17 cellular contexts compared by ENCODE assay signal in the genomic region with DNA sequence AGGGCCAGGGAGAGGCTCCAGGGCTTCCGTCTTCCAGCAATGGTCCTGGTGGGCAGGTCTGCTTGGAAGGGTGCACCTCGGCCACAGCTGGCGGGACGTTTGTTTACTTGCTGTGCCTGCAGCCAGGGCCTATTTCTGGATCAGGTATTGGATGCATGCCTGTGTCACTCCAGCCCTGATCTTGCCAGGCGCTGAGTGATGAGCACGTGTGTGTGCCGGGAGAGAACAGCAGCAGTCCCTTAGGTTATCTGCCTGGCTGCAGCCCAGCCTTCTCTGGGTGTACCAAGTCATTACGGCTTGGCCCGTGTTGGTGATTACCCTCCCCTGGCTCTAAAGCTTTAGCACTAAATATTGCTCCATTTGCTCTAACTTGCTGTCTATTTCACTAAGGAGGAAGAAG. TPM values are rescaled to one million over a fixed set of nuclear protein-coding genes. Genes with fewer than 3 reads are reported as not detected.
A peak's percentile ranks its signal among the peaks of the same experiment; 100 is the strongest.
DNase-seq lines count a peak whose midpoint lies in the region; ATAC-seq and TF ChIP-seq lines count a peak whose summit lies in the region.
"Had no signal": no experiment of that assay in that cellular context is flagged by ENCODE, and none has a peak within 500 bp of the region (broad histone marks: within the 10 kb centered on the region; RNA-seq: fewer than 3 reads in every experiment).

No MANE protein-coding gene starts in this region.

- H3K14ac ChIP-seq in H9 (ENCODE audit: insufficient read depth, low read length): no peak overlapping the region

- H3K4ac ChIP-seq in H9 (ENCODE audit: low read depth, low read length): no peak overlapping the region

- H3K4me1 ChIP-seq in gastrocnemius medialis: peaks cover 63 to 74% of the 10 kb centered on the region in 2 donors
- H3K4me1 ChIP-seq in H9 (ENCODE audit: insufficient read depth, low read length): peaks cover 7% of the 10 kb centered on the region; the same call in 1 of the 2 replicates
- H3K4me1 ChIP-seq: prostate gland had no signal

- no peak overlapping the region for H3K4me2 ChIP-seq in H9 (ENCODE audit: insufficient read depth, insufficient read length, low read length)
- H3K4me2 ChIP-seq: BLaER1 had no signal

- TF ChIP-seq POLR2A in erythroblast (IDR thresholded peaks at IDR 0.05; ENCODE audit: low read length) (no peak), gastrocnemius medialis (IDR thresholded peaks at IDR 0.05) (peak; percentile 44 to 62)

- no peak overlapping the region for H2AFZ ChIP-seq in H9 (ENCODE audit: low read length)

- H2BK15ac ChIP-seq in H9 (ENCODE audit: low read depth, low read length): no peak overlapping the region

- CTCF ChIA-PET in activated naive CD4-positive, alpha-beta T cell treated with anti-CD3 and anti-CD28 coated beads for 36 hours (lab: Charles Lee): interaction anchor here (1.1 kb wide), 1 partner anchor 116 kb away, joined by 4 read pairs; no protein-coding TSS in a partner anchor

- H3K9ac ChIP-seq in H9 (ENCODE audit: extremely low read depth, insufficient read length, low read length): no peak overlapping the region
- H3K9ac ChIP-seq: BLaER1 had no signal

- H3K9me3 ChIP-seq in gastrocnemius medialis: no peaks in the 10 kb centered on the region
- H3K9me3 ChIP-seq in H9 (ENCODE audit: control insufficient read depth, low read depth, low read length): no peaks in the 10 kb centered on the region
- H3K9me3 ChIP-seq: BLaER1, prostate gland, thoracic aorta had no signal

- TF ChIP-seq CTCF in gastrocnemius medialis (IDR thresholded peaks at IDR 0.05 in 4 of 5, conservative IDR thresholded peaks at IDR 0.05 in 1 of 5) (no peak), H9 (conservative IDR thresholded peaks at IDR 0.05) (no peak)

- H3K36me3 ChIP-seq in gastrocnemius medialis: no peaks in the 10 kb centered on the region
- H3K36me3 ChIP-seq: prostate gland had no signal

- no peak overlapping the region for H3T11ph ChIP-seq in H9 (ENCODE audit: low read length)

- H3K23me2 ChIP-seq in H9 (ENCODE audit: insufficient read length, low read depth, low read length, poor library complexity, severe bottlenecking): no peaks in the 10 kb centered on the region

- no peak overlapping the region for H2BK120ac ChIP-seq in H9 (ENCODE audit: low read depth, low read length, poor library complexity, severe bottlenecking)

- in situ Hi-C loops in gastrocnemius medialis (cut with MboI; ENCODE audit: low sequenced_read_pairs in 4 of 4): no loop called here

- H2BK20ac ChIP-seq in H9 (ENCODE audit: low read depth, low read length, poor library complexity, severe bottlenecking): no peak overlapping the region

- H4K5ac ChIP-seq in H9 (ENCODE audit: insufficient read length, low read depth, low read length): no peak overlapping the region

- peak overlapping the region; percentile 90 to 94 (median 92) for H3K27ac ChIP-seq in gastrocnemius medialis
- H3K27ac ChIP-seq in H9 (ENCODE audit: insufficient read length, low read depth, low read length): no peak overlapping the region
- H3K27ac ChIP-seq: BLaER1, coronary artery, prostate gland, thoracic aorta had no signal

- H3K79me1 ChIP-seq in H9 (ENCODE audit: insufficient read depth, low read depth, low read length, poor library complexity, severe bottlenecking): no peaks in the 10 kb centered on the region

- H3K4me3 ChIP-seq in gastrocnemius medialis: no peak overlapping the region
- H3K4me3 ChIP-seq: BLaER1, coronary artery, prostate gland, thoracic aorta had no signal

- no peak overlapping the region for H3K27ac Mint-ChIP-seq in H9
- H3K27ac Mint-ChIP-seq in activated naive CD4-positive, alpha-beta T cell treated with anti-CD3 and anti-CD28 coated beads for 36 hours: no peak overlapping the region
- H3K27ac Mint-ChIP-seq: activated T-cell treated with anti-CD3 and anti-CD28 coated beads, Interleukin-2, amount 50 U/mL, for 72 hours had no signal

- no peaks in the 10 kb centered on the region for H3K27me3 Mint-ChIP-seq in H9 (ENCODE audit: low read depth)
- no peaks in the 10 kb centered on the region for H3K27me3 Mint-ChIP-seq in activated naive CD4-positive, alpha-beta T cell treated with anti-CD3 and anti-CD28 coated beads for 36 hours (ENCODE audit: low read depth)

- H2BK5ac ChIP-seq in H9 (ENCODE audit: insufficient read length, low read length): no peak overlapping the region

- WGBS in H9 (ENCODE audit: extremely low coverage, insufficient read length, low lambda C conversion rate): no CpG with 5 or more reads among the region's 9 CpGs

- no peak overlapping the region for H4K8ac ChIP-seq in H9 (replicated peaks; ENCODE audit: insufficient read length, low read depth, low read length)

- H3K4me1 Mint-ChIP-seq in H9: peaks cover 22 to 25% of the 10 kb centered on the region in 2 experiments
- no peaks in the 10 kb centered on the region for H3K4me1 Mint-ChIP-seq in activated naive CD4-positive, alpha-beta T cell treated with anti-CD3 and anti-CD28 coated beads for 36 hours (ENCODE audit: low read depth)

- H3K56ac ChIP-seq in H9 (ENCODE audit: insufficient read length, low read depth, low read length): no peak overlapping the region

- no peaks in the 10 kb centered on the region for H3K27me3 ChIP-seq in gastrocnemius medialis
- no peaks in the 10 kb centered on the region for H3K27me3 ChIP-seq in H9 (ENCODE audit: insufficient read depth, low read length)
- H3K27me3 ChIP-seq: BLaER1 had no signal

- no peak overlapping the region for H2AK5ac ChIP-seq in H9 (ENCODE audit: insufficient read length, low read length)

- DNase-seq in erythroblast (lab: John Stamatoyannopoulos, UW) (peak; percentile 33 to 37), gastrocnemius medialis (peak; percentile 93 to 98), H9 (no peak), MV-4-11 (lab: John Stamatoyannopoulos, UW) (no peak)
- DNase-seq in activated naive CD4-positive, alpha-beta T cell treated with anti-CD3 and anti-CD28 coated beads for 36 hours: no peak
- DNase-seq: activated T-cell treated with anti-CD3 and anti-CD28 coated beads, Interleukin-2, amount 50 U/mL, for 72 hours; DMS53; KG1; NCI-H1436; NCI-H526 treated with DMSO at 0.1 percent for 48 hours had no signal

- H3K79me2 ChIP-seq in H9 (ENCODE audit: insufficient read depth, low read length): no peaks in the 10 kb centered on the region

- no peak overlapping the region for H3K4me3 Mint-ChIP-seq in H9
- H3K4me3 Mint-ChIP-seq in activated naive CD4-positive, alpha-beta T cell treated with anti-CD3 and anti-CD28 coated beads for 36 hours: no peak overlapping the region
- H3K4me3 Mint-ChIP-seq: activated T-cell treated with anti-CD3 and anti-CD28 coated beads, Interleukin-2, amount 50 U/mL, for 72 hours had no signal

- no peaks in the 10 kb centered on the region for H3K9me3 Mint-ChIP-seq in H9
- no peaks in the 10 kb centered on the region for H3K9me3 Mint-ChIP-seq in activated naive CD4-positive, alpha-beta T cell treated with anti-CD3 and anti-CD28 coated beads for 36 hours
- H3K9me3 Mint-ChIP-seq: activated T-cell treated with anti-CD3 and anti-CD28 coated beads, Interleukin-2, amount 50 U/mL, for 72 hours had no signal

- H4K20me1 ChIP-seq in H9 (ENCODE audit: control insufficient read depth, insufficient read depth, insufficient read length): no peaks in the 10 kb centered on the region
- H4K20me1 ChIP-seq: BLaER1 had no signal

- H3K36me3 Mint-ChIP-seq in H9 (ENCODE audit: insufficient read depth in 1 of 3, low read depth in 3 of 3): peaks cover 0 to 5% (median 4%) of the 10 kb centered on the region in 3 experiments; a peak in 3 of 7 replicates
- peaks cover 16% of the 10 kb centered on the region for H3K36me3 Mint-ChIP-seq in activated naive CD4-positive, alpha-beta T cell treated with anti-CD3 and anti-CD28 coated beads for 36 hours (ENCODE audit: low read depth)

- no peak overlapping the region for H2BK12ac ChIP-seq in H9 (ENCODE audit: insufficient read length, low read depth, low read length)

- intact Hi-C loops in gastrocnemius medialis (cut with DNase I; ENCODE audit: low total_unique reads): loop anchor here (1.0 to 2.0 kb wide), 2 partner anchors 15 to 29 kb away; a partner anchor contains a TSS
- intact Hi-C loops in activated naive CD4-positive, alpha-beta T cell treated with anti-CD3 and anti-CD28 coated beads for 36 hours (cut with micrococcal nuclease): no loop called here

- no peak overlapping the region for H3K18ac ChIP-seq in H9 (ENCODE audit: insufficient read length, low read depth, low read length)

- H3K23ac ChIP-seq in H9 (ENCODE audit: insufficient read length, low read depth, low read length): no peak overlapping the region

- H4K91ac ChIP-seq in H9 (ENCODE audit: insufficient read length, low read depth, low read length): no peak overlapping the region

- ATAC-seq in GM18858 (IDR thresholded peaks at IDR 0.05; ENCODE audit: unreplicated experiment): peak; percentile 3
- ATAC-seq in HG03342 (IDR thresholded peaks at IDR 0.05; ENCODE audit: unreplicated experiment): peak; percentile 4
- ATAC-seq in gastrocnemius medialis: peak; percentile 87
- no peak for ATAC-seq in GM18520 (IDR thresholded peaks at IDR 0.05; ENCODE audit: unreplicated experiment)
- ATAC-seq: activated T-cell treated with anti-CD3 and anti-CD28 coated beads, Interleukin-2, amount 50 U/mL, for 72 hours had no signal

RNA-seq across cellular contexts. Expression of a gene that starts 14.9 kb away (rescaled TPM):
- total RNA-seq in gastrocnemius medialis (10 to 100 TPM; 11.9 to 24.2 (median 17.2) TPM), H9 (2021) (8.9 and 11.1 TPM in 2 replicates)
- 10 to 100 TPM; 25.4 to 25.8 TPM for total RNA-seq in activated naive CD4-positive, alpha-beta T cell treated with anti-CD3 and anti-CD28 coated beads for 36 hours

RNA-seq across cellular contexts. Expression of a gene that starts 19.2 kb away (rescaled TPM):
- total RNA-seq in gastrocnemius medialis (1 to 10 TPM; 4.5 to 9.1 (median 6.5) TPM), H9 (2021) (25.7 and 26.6 TPM in 2 replicates)
- total RNA-seq in activated naive CD4-positive, alpha-beta T cell treated with anti-CD3 and anti-CD28 coated beads for 36 hours: 10 to 100 TPM; 10.9 to 12.6 TPM

RNA-seq across cellular contexts. Expression of a gene that starts 44.2 kb away (rescaled TPM):
- total RNA-seq in gastrocnemius medialis: under 1 TPM in 3 of 4 donors, not detected in 1; 0.10 to 0.33 (median 0.33) TPM
- total RNA-seq in H9 (2021): 16.8 and 19.7 TPM in 2 replicates
- total RNA-seq in activated naive CD4-positive, alpha-beta T cell treated with anti-CD3 and anti-CD28 coated beads for 36 hours: 10 to 100 TPM; 31.0 to 32.7 TPM

Comparison
In these comparisons a context has a peak if more than half of its experiments do, and no peak if none do; other contexts are left out.
1. DNase-seq: peak in erythroblast (2 of 2) and gastrocnemius medialis (2 of 2); none in H9 (single experiment), MV-4-11 (single experiment) and activated naive CD4-positive, alpha-beta T cell treated with anti-CD3 and anti-CD28 coated beads for 36 hours (single experiment).
2. RNA of a gene that starts 44.2 kb away (total RNA-seq): 31.0 to 32.7 TPM in activated naive CD4-positive, alpha-beta T cell treated with anti-CD3 and anti-CD28 coated beads for 36 hours and 16.8 to 19.7 TPM in H9; 0.10 to 0.33 TPM in gastrocnemius medialis; every median in the first group is over 10 times any median in the second.